2 cellular contexts compared by ENCODE assay signal in genomic region chr4:110157580-110157979, GRCh38.
TF ChIP-seq lines count a peak whose summit lies in the region.

No MANE protein-coding gene starts in this region.

TF ChIP-seq in HCT116, 20 proteins besides CTCF, POLR2A, EP300 and RAD21:
- TF ChIP-seq, protein P1, sequence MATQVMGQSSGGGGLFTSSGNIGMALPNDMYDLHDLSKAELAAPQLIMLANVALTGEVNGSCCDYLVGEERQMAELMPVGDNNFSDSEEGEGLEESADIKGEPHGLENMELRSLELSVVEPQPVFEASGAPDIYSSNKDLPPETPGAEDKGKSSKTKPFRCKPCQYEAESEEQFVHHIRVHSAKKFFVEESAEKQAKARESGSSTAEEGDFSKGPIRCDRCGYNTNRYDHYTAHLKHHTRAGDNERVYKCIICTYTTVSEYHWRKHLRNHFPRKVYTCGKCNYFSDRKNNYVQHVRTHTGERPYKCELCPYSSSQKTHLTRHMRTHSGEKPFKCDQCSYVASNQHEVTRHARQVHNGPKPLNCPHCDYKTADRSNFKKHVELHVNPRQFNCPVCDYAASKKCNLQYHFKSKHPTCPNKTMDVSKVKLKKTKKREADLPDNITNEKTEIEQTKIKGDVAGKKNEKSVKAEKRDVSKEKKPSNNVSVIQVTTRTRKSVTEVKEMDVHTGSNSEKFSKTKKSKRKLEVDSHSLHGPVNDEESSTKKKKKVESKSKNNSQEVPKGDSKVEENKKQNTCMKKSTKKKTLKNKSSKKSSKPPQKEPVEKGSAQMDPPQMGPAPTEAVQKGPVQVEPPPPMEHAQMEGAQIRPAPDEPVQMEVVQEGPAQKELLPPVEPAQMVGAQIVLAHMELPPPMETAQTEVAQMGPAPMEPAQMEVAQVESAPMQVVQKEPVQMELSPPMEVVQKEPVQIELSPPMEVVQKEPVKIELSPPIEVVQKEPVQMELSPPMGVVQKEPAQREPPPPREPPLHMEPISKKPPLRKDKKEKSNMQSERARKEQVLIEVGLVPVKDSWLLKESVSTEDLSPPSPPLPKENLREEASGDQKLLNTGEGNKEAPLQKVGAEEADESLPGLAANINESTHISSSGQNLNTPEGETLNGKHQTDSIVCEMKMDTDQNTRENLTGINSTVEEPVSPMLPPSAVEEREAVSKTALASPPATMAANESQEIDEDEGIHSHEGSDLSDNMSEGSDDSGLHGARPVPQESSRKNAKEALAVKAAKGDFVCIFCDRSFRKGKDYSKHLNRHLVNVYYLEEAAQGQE (IDR thresholded peaks at IDR 0.05; ENCODE audit: low read depth) = no peak
- TF ChIP-seq SRF (IDR thresholded peaks at IDR 0.05; ENCODE audit: low read depth) (no peak), JUND (IDR thresholded peaks at IDR 0.05) (no peak), EZH2 (IDR thresholded peaks at IDR 0.05) (no peak), CEBPB (IDR thresholded peaks at IDR 0.05; ENCODE audit: low read depth) (no peak), ZNF274 (IDR thresholded peaks at IDR 0.05; ENCODE audit: low read depth, low read length) (no peak)

TF ChIP-seq in K562, 482 proteins besides CTCF, POLR2A, EP300 and RAD21:
- TF ChIP-seq ZSCAN29 (IDR thresholded peaks at IDR 0.05) = no peak
- TF ChIP-seq ZBTB33 (CRISPR knock-in tag; IDR thresholded peaks at IDR 0.05) = 0 out of 2 replicates have a peak, but pooled peaks have one; percentile 16
